In the genomic region with DNA sequence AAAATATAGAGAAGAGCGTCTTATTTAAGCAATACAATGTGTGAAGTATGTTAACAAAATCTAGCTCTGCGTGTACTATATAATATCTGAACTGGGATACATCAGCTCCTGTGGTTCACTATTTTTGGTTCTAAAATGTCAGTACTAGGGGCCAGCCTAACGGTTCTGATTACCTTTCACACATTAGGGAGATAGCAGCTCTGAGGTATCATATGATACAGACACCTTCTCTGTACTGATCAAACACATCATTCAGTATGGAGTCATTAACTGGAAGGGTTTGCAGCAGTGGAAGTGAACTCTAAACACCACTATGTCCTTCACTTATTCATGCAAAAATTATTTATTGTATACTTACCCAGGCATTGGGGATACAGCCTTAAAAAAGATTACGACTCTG, we compare ENCODE assay signal across 8 cellular contexts. TPM values are rescaled to one million over a fixed set of nuclear protein-coding genes. Genes with fewer than 3 reads are reported as not detected.
A peak's percentile ranks its signal among the peaks of the same experiment; 100 is the strongest.
DNase-seq lines count a peak whose midpoint lies in the region; ATAC-seq and TF ChIP-seq lines count a peak whose summit lies in the region.

No MANE protein-coding gene starts in this region.

- ATAC-seq in Right ventricle myocardium inferior (no peak), right lobe of liver (no peak)
- no peak for ATAC-seq in activated naive CD4-positive, alpha-beta T cell treated with anti-CD3 and anti-CD28 coated beads, Interleukin-2, amount 50 U/mL, for 72 hours

- peak overlapping the region; percentile 74 for H3K4me3 ChIP-seq in cardiac muscle cell
- H3K4me3 ChIP-seq in right lobe of liver, result peak overlapping the region in 2 of 3 donors; percentile 86 to 87
- peak overlapping the region; percentile 95 for H3K4me3 ChIP-seq in urinary bladder (ENCODE audit: low read depth, low read length)

- H3K27ac Mint-ChIP-seq in activated naive CD4-positive, alpha-beta T cell treated with anti-CD3 and anti-CD28 coated beads, Interleukin-2, amount 50 U/mL, for 72 hours, result peak overlapping the region; percentile 86 to 95

- TF ChIP-seq CTCF in cardiac muscle cell (IDR thresholded peaks at IDR 0.05; ENCODE audit: low read depth, low read length) (no peak), right lobe of liver (IDR thresholded peaks at IDR 0.05) (no peak)

- H3K9me3 Mint-ChIP-seq in activated naive CD4-positive, alpha-beta T cell treated with anti-CD3 and anti-CD28 coated beads, Interleukin-2, amount 50 U/mL, for 72 hours, result peaks cover 0 to 5% of the 10 kb centered on the region in 2 donors

- no peaks in the 10 kb centered on the region for H3K9me3 ChIP-seq in cardiac muscle cell (ENCODE audit: low read depth)
- H3K9me3 ChIP-seq in right lobe of liver, result peaks cover 0 to 2% (median 0%) of the 10 kb centered on the region in 4 donors

- intact Hi-C loops in Right ventricle myocardium inferior (cut with DNase I), result no loop called here
- intact Hi-C loops in right lobe of liver (cut with DNase I), result no loop called here
- intact Hi-C loops in posterior cingulate gyrus (cut with DNase I), result loop anchor here (2.0 to 10.0 kb wide), 4 partner anchors 125 to 1841 kb away; a partner anchor contains a TSS

- H3K36me3 ChIP-seq in cardiac muscle cell (no peaks in the 10 kb centered on the region), right lobe of liver (no peaks in the 10 kb centered on the region), urinary bladder (ENCODE audit: insufficient read depth) (no peaks in the 10 kb centered on the region)

- H3K27ac ChIP-seq in cardiac muscle cell, result peak overlapping the region; percentile 91
- H3K27ac ChIP-seq in right lobe of liver, result peak overlapping the region; percentile 89 to 97 (median 92)
- H3K27ac ChIP-seq in urinary bladder (ENCODE audit: low read depth), result peak overlapping the region; percentile 86

- no peak for DNase-seq in cardiac muscle cell (ENCODE audit: low read depth in 1 of 2, low spot score in 1 of 2)
- DNase-seq in Right ventricle myocardium inferior (ENCODE audit: missing footprints), result no peak
- no peak for DNase-seq in activated naive CD4-positive, alpha-beta T cell treated with anti-CD3 and anti-CD28 coated beads, Interleukin-2, amount 50 U/mL, for 72 hours (ENCODE audit: low spot score in 2 of 2)
- DNase-seq in right lobe of liver, result no peak
- DNase-seq in activated effector memory CD4-positive, alpha-beta T cell treated with anti-CD3 and anti-CD28 coated beads, Interleukin-2, amount 50 U/mL, for 16 hours, result no peak
- DNase-seq in SKM-1 treated with dmso at 0.1 percent for 144 hours (lab: John Stamatoyannopoulos, UW; ENCODE audit: unreplicated experiment), result no peak
- DNase-seq in posterior cingulate gyrus, result no peak

- peaks cover 58% of the 10 kb centered on the region for H3K4me1 ChIP-seq in cardiac muscle cell (ENCODE audit: low read depth)
- H3K4me1 ChIP-seq in right lobe of liver, result peaks cover 0 to 20% (median 7%) of the 10 kb centered on the region in 4 donors
- H3K4me1 ChIP-seq in urinary bladder (ENCODE audit: insufficient read depth), result peaks cover 2% of the 10 kb centered on the region

- no peaks in the 10 kb centered on the region for H3K27me3 ChIP-seq in cardiac muscle cell
- no peaks in the 10 kb centered on the region for H3K27me3 ChIP-seq in right lobe of liver

- peaks cover 11 to 24% of the 10 kb centered on the region in 2 donors for H3K36me3 Mint-ChIP-seq in activated naive CD4-positive, alpha-beta T cell treated with anti-CD3 and anti-CD28 coated beads, Interleukin-2, amount 50 U/mL, for 72 hours

- no peak for TF ChIP-seq POLR2A in right lobe of liver (IDR thresholded peaks at IDR 0.05)

- WGBS in right lobe of liver (ENCODE audit: insufficient coverage, low coverage, low lambda C conversion rate, missing lambda C conversion rate), result 51% methylated on average over 4 of the region's 4 CpGs
- 54% methylated on average over 4 of the region's 4 CpGs for WGBS in urinary bladder

RNA-seq across cellular contexts. Expression of a gene that starts 2.1 kb away (rescaled TPM):
- total RNA-seq in cardiac muscle cell, result 22.7 and 41.0 TPM in 2 replicates
- polyA plus RNA-seq in cardiac muscle cell, result 11.2 and 17.6 TPM in 2 replicates
- total RNA-seq in Right ventricle myocardium inferior, result 49.6 TPM
- 10 to 100 TPM; 60.4 to 64.7 TPM for total RNA-seq in activated naive CD4-positive, alpha-beta T cell treated with anti-CD3 and anti-CD28 coated beads, Interleukin-2, amount 50 U/mL, for 72 hours
- total RNA-seq in right lobe of liver, result 10 to 100 TPM in 2 of 6 experiments, 1 to 10 TPM in 4; 7.5 to 11.2 (median 9.9) TPM
- 99.2 TPM for total RNA-seq in urinary bladder
- polyA plus RNA-seq in urinary bladder, result 10.1 TPM

RNA-seq across cellular contexts. Expression of a gene that starts 57.5 kb away (rescaled TPM):
- total RNA-seq in cardiac muscle cell, result not detected in 2 replicates
- polyA plus RNA-seq in cardiac muscle cell, result 0.35 and 0.40 TPM in 2 replicates
- 6.4 TPM for total RNA-seq in Right ventricle myocardium inferior
- total RNA-seq in activated naive CD4-positive, alpha-beta T cell treated with anti-CD3 and anti-CD28 coated beads, Interleukin-2, amount 50 U/mL, for 72 hours, result 10 to 100 TPM; 34.4 to 87.8 TPM
- total RNA-seq in right lobe of liver, result 10 to 100 TPM in 2 of 6 experiments, 1 to 10 TPM in 4; 1.5 to 13.3 (median 8.4) TPM
- total RNA-seq in urinary bladder, result 53.2 TPM
- 13.0 TPM for polyA plus RNA-seq in urinary bladder
